ENCODE assay signal across 8 cellular contexts in the genomic region with DNA sequence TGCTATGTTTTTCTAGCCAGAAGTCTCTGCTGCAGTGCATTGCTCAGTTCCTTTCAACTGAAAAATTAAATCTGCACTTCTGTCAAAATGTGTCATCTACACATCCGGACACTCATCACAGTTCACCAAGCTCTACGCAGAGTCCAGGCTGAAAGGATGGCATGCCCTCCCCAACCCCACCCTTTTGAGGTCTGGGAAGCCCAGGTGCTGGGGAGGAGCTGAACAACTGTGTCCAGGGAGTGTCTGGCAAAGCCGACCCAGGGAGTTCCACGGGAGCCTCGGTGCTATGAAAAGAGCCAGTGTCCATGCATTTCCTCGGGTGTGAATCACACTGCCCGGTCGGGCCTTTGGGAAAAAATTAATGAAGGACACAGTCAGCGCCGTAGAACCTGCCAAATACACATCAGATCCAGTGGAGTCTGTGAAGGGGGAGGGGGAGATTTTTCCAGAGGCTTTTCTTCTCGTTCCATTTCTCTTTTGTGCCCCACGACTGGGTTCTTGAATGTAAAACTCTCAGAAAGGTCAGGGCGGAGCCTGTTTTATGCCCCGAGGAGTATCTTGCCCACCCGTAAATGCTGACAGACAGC. TPM values are rescaled to one million over a fixed set of nuclear protein-coding genes. Genes with fewer than 3 reads are reported as not detected.
DNase-seq lines count a peak whose midpoint lies in the region; ATAC-seq and TF ChIP-seq lines count a peak whose summit lies in the region.

No MANE protein-coding gene starts in this region.

- intact Hi-C loops in testis (cut with DNase I; ENCODE audit: low total_unique reads): no loop called here

- H3K27me3 ChIP-seq in MM.1S (replicated peaks; ENCODE audit: insufficient read depth, low read length) (no peaks in the 10 kb centered on the region), endodermal cell (ENCODE audit: control insufficient read depth, insufficient read depth, low read length, poor library complexity, severe bottlenecking) (peaks cover 25% of the 10 kb centered on the region), testis (no peaks in the 10 kb centered on the region)

- H3K4me1 ChIP-seq in MM.1S (ENCODE audit: low read length) (peaks cover 14% of the 10 kb centered on the region; the same call in 1 of the 2 replicates), endodermal cell (ENCODE audit: control insufficient read depth, insufficient read depth, low read length) (peaks cover 15% of the 10 kb centered on the region), testis (peaks cover 7% of the 10 kb centered on the region)

- TF ChIP-seq CTCF in GM12865 (IDR thresholded peaks at IDR 0.05; ENCODE audit: insufficient read depth, low read depth, low read length, missing control alignments): no peak
- TF ChIP-seq CTCF in MM.1S (IDR thresholded peaks at IDR 0.05; ENCODE audit: low read length): no peak
- TF ChIP-seq CTCF in endodermal cell (conservative IDR thresholded peaks at IDR 0.05): no peak
- no peak for TF ChIP-seq CTCF in mesothelial cell of epicardium (IDR thresholded peaks at IDR 0.05; ENCODE audit: unreplicated experiment)
- no peak for TF ChIP-seq CTCF in testis (IDR thresholded peaks at IDR 0.05)

- peak; percentile 26 for DNase-seq in GM12865 (ENCODE audit: low read depth)
- DNase-seq in MM.1S: peak; percentile 25
- DNase-seq in activated CD8-positive, alpha-beta T cell treated with anti-CD3 and anti-CD28 coated beads, Interleukin-2, amount 10 ng/mL, durations not matched to agents 7 days and 5 days: peak; percentile 50
- no peak for DNase-seq in endodermal cell
- DNase-seq in mesothelial cell of epicardium (ENCODE audit: low spot score in 2 of 2, unreplicated experiment in 2 of 2): no peak
- peak; percentile 26 for DNase-seq in testis
- DNase-seq in NCI-H524 treated with DMSO at 0.1 percent for 48 hours (lab: John Stamatoyannopoulos, UW): no peak

- peak overlapping the region; percentile 83 for H3K4me2 ChIP-seq in MM.1S (ENCODE audit: low read depth, low read length)

- 0 out of 2 replicates have a peak, but pooled peaks cover 9% of the 10 kb centered on the region for H3F3A ChIP-seq in MM.1S (ENCODE audit: insufficient read depth, low read length)

- 14 to 22% methylated on average over 10 to 15 of the region's 15 CpGs for WGBS in endodermal cell (ENCODE audit: insufficient coverage in 1 of 2, insufficient read length in 1 of 2), 2 experiments
- 1 to 2% methylated on average over 12 to 15 of the region's 15 CpGs for WGBS in testis, 2 donors

- H3K4me3 ChIP-seq in GM12865 (ENCODE audit: low read depth, low read length) (peak overlapping the region; percentile 57), MM.1S (ENCODE audit: low read length) (peak overlapping the region; percentile 81), endodermal cell (ENCODE audit: low read length) (peak overlapping the region; percentile 82), testis (peak overlapping the region; percentile 68 to 80)

- peaks cover 45% of the 10 kb centered on the region for H3K27me3 Mint-ChIP-seq in activated CD8-positive, alpha-beta T cell treated with anti-CD3 and anti-CD28 coated beads, Interleukin-2, amount 10 ng/mL, durations not matched to agents 7 days and 5 days (ENCODE audit: low read depth)
- H3K27me3 Mint-ChIP-seq in endodermal cell (ENCODE audit: insufficient read depth): peaks cover 29% of the 10 kb centered on the region
- peaks cover 45% of the 10 kb centered on the region for H3K27me3 Mint-ChIP-seq in mesothelial cell of epicardium (ENCODE audit: low read depth)

- CTCF ChIA-PET in activated CD8-positive, alpha-beta T cell treated with anti-CD3 and anti-CD28 coated beads, Interleukin-2, amount 10 ng/mL, durations not matched to agents 7 days and 5 days (lab: Charles Lee): interaction anchor here (1.7 kb wide), 1 partner anchor 526 kb away, joined by 4 read pairs; no protein-coding TSS in a partner anchor

- no peaks in the 10 kb centered on the region; the same call in 1 of the 2 replicates for H4K20me1 ChIP-seq in MM.1S (ENCODE audit: insufficient read depth, low read length)

- peaks cover 28% of the 10 kb centered on the region for H3K4me1 Mint-ChIP-seq in activated CD8-positive, alpha-beta T cell treated with anti-CD3 and anti-CD28 coated beads, Interleukin-2, amount 10 ng/mL, durations not matched to agents 7 days and 5 days (ENCODE audit: low read depth)
- H3K4me1 Mint-ChIP-seq in endodermal cell (peaks cover 52% of the 10 kb centered on the region), mesothelial cell of epicardium (peaks cover 23% of the 10 kb centered on the region)

- H3K79me2 ChIP-seq in MM.1S (ENCODE audit: low read length): peaks cover 38% of the 10 kb centered on the region

- no peak overlapping the region for H3K27ac ChIP-seq in MM.1S (ENCODE audit: low read length)
- H3K27ac ChIP-seq in endodermal cell (ENCODE audit: low read depth, low read length): peak overlapping the region; percentile 47
- peak overlapping the region; percentile 72 to 73 for H3K27ac ChIP-seq in testis

- no peak for TF ChIP-seq POLR2A in testis (IDR thresholded peaks at IDR 0.05)

- H3K36me3 ChIP-seq in MM.1S (replicated peaks; ENCODE audit: insufficient read depth, low read length) (no peaks in the 10 kb centered on the region), endodermal cell (ENCODE audit: control insufficient read depth, insufficient read depth, low read length) (no peaks in the 10 kb centered on the region), testis (ENCODE audit: low read depth, missing control alignments) (no peaks in the 10 kb centered on the region)

- no peaks in the 10 kb centered on the region for H3K9me3 Mint-ChIP-seq in activated CD8-positive, alpha-beta T cell treated with anti-CD3 and anti-CD28 coated beads, Interleukin-2, amount 10 ng/mL, durations not matched to agents 7 days and 5 days (ENCODE audit: insufficient read depth)
- H3K9me3 Mint-ChIP-seq in endodermal cell (no peaks in the 10 kb centered on the region), mesothelial cell of epicardium (no peaks in the 10 kb centered on the region)

- H3K9me3 ChIP-seq in MM.1S (replicated peaks; ENCODE audit: insufficient read depth, low read length) (no peaks in the 10 kb centered on the region), endodermal cell (ENCODE audit: control insufficient read depth, low read length) (no peaks in the 10 kb centered on the region), testis (no peaks in the 10 kb centered on the region)

- peak; percentile 12 for ATAC-seq in activated CD8-positive, alpha-beta T cell treated with anti-CD3 and anti-CD28 coated beads, Interleukin-2, amount 10 ng/mL, durations not matched to agents 7 days and 5 days
- no peak for ATAC-seq in HG02798 (IDR thresholded peaks at IDR 0.05; ENCODE audit: poor library complexity, unreplicated experiment)

- POLR2A ChIA-PET in activated CD8-positive, alpha-beta T cell treated with anti-CD3 and anti-CD28 coated beads, Interleukin-2, amount 10 ng/mL, durations not matched to agents 7 days and 5 days (lab: Charles Lee): interaction anchor here (0.7 to 1.1 kb wide), 2 partner anchors 19 to 1041 kb away, joined by 3 read pairs; no protein-coding TSS in a partner anchor

- H2AFZ ChIP-seq in MM.1S (ENCODE audit: low read length): peak overlapping the region; percentile 91

- H3K9ac ChIP-seq in MM.1S (ENCODE audit: low read length) (peak overlapping the region; percentile 59; the same call in 1 of the 2 replicates), endodermal cell (ENCODE audit: extremely low read depth, low read length, poor library complexity, severe bottlenecking) (peak overlapping the region; percentile 61)

- H3K27ac Mint-ChIP-seq in activated CD8-positive, alpha-beta T cell treated with anti-CD3 and anti-CD28 coated beads, Interleukin-2, amount 10 ng/mL, durations not matched to agents 7 days and 5 days: peak overlapping the region; percentile 82
- H3K27ac Mint-ChIP-seq in endodermal cell: peak overlapping the region; percentile 49
- peak overlapping the region; percentile 73 for H3K27ac Mint-ChIP-seq in mesothelial cell of epicardium

- H3K36me3 Mint-ChIP-seq in activated CD8-positive, alpha-beta T cell treated with anti-CD3 and anti-CD28 coated beads, Interleukin-2, amount 10 ng/mL, durations not matched to agents 7 days and 5 days (ENCODE audit: low read depth): no peaks in the 10 kb centered on the region
- H3K36me3 Mint-ChIP-seq in endodermal cell (ENCODE audit: low read depth): no peaks in the 10 kb centered on the region
- H3K36me3 Mint-ChIP-seq in mesothelial cell of epicardium: no peaks in the 10 kb centered on the region

- no peaks in the 10 kb centered on the region for H3K9me2 ChIP-seq in MM.1S (replicated peaks; ENCODE audit: insufficient read depth, low read length)

- peak overlapping the region; percentile 81 for H3K4me3 Mint-ChIP-seq in activated CD8-positive, alpha-beta T cell treated with anti-CD3 and anti-CD28 coated beads, Interleukin-2, amount 10 ng/mL, durations not matched to agents 7 days and 5 days
- H3K4me3 Mint-ChIP-seq in endodermal cell (peak overlapping the region; percentile 97), mesothelial cell of epicardium (peak overlapping the region; percentile 83)

RNA-seq across cellular contexts. Expression of a gene that starts 0.7 kb away (rescaled TPM):
- total RNA-seq in activated CD8-positive, alpha-beta T cell treated with anti-CD3 and anti-CD28 coated beads, Interleukin-2, amount 10 ng/mL, durations not matched to agents 7 days and 5 days: 10 to 100 TPM; 13.5 to 20.7 TPM
- total RNA-seq in endodermal cell: 10 to 100 TPM; 45.0 to 46.1 TPM
- polyA plus RNA-seq in endodermal cell (2013, experiment 1 of 2): 22.3 TPM
- polyA plus RNA-seq in endodermal cell (2013, experiment 2 of 2): 20.5 TPM
- total RNA-seq in mesothelial cell of epicardium: 23.8 to 31.7 TPM (median 24.8 TPM) in 3 replicates
- 10 to 100 TPM; 26.9 to 30.8 TPM for total RNA-seq in testis
- polyA plus RNA-seq in testis (ENCODE audit: insufficient read depth, low read depth, low replicate concordance): 80.2 TPM

Comparison
In these comparisons a context has a peak if more than half of its experiments do, and no peak if none do; other contexts are left out.
1. DNase-seq: peak in GM12865 (single experiment), MM.1S (single experiment), activated CD8-positive, alpha-beta T cell treated with anti-CD3 and anti-CD28 coated beads, Interleukin-2, amount 10 ng/mL, durations not matched to agents 7 days and 5 days (single experiment) and testis (single experiment); none in endodermal cell (single experiment), mesothelial cell of epicardium (0 of 2) and NCI-H524 treated with DMSO at 0.1 percent for 48 hours (single experiment).
2. Peak in every context shown above with its lines, with median percentiles within 50 percentile points of each other: H3K4me3 ChIP-seq, H3K27ac Mint-ChIP-seq and H3K4me3 Mint-ChIP-seq.